Comparison of ENCODE assay signal across 8 cellular contexts in genomic region chr1:6962956-6963915, GRCh38.
DNase-seq lines count a peak whose midpoint lies in the region; ATAC-seq and TF ChIP-seq lines count a peak whose summit lies in the region.

No MANE protein-coding gene starts in this region.

- H3K27ac ChIP-seq in MM.1S (ENCODE audit: low read length): no peak overlapping the region
- H3K27ac ChIP-seq in trophoblast cell (ENCODE audit: low read depth, low read length): no peak overlapping the region

- H4K12ac ChIP-seq in trophoblast cell (ENCODE audit: low read depth, low read length): no peak overlapping the region

- H3K9me2 ChIP-seq in MM.1S (replicated peaks; ENCODE audit: insufficient read depth, low read length): no peaks in the 10 kb centered on the region

- no peak overlapping the region for H3K14ac ChIP-seq in trophoblast cell (ENCODE audit: low read length)

- H3K9me3 ChIP-seq in MM.1S (replicated peaks; ENCODE audit: insufficient read depth, low read length) (no peaks in the 10 kb centered on the region), trophoblast cell (ENCODE audit: insufficient read depth, low read depth, low read length) (peaks cover 2% of the 10 kb centered on the region)

- H4K20me1 ChIP-seq in MM.1S (ENCODE audit: insufficient read depth, low read length): no peaks in the 10 kb centered on the region

- no peak overlapping the region for H2BK12ac ChIP-seq in trophoblast cell (ENCODE audit: low read length)

- no CpG with 5 or more reads among the region's 42 CpGs for WGBS in trophoblast cell (ENCODE audit: extremely low coverage, insufficient coverage, insufficient read length)

- H2BK5ac ChIP-seq in trophoblast cell (ENCODE audit: low read depth, low read length, poor library complexity): no peak overlapping the region

- no peak overlapping the region for H2AK5ac ChIP-seq in trophoblast cell (ENCODE audit: low read length)

- no peak overlapping the region for H3K9ac ChIP-seq in MM.1S (ENCODE audit: low read length)
- H3K9ac ChIP-seq in trophoblast cell (ENCODE audit: low read length): no peak overlapping the region

- peak overlapping the region; percentile 72 for H2AFZ ChIP-seq in MM.1S (ENCODE audit: low read length)
- H2AFZ ChIP-seq in trophoblast cell (ENCODE audit: insufficient read depth, low read length, poor library complexity): no peak overlapping the region

- no peak overlapping the region for H3K23ac ChIP-seq in trophoblast cell (ENCODE audit: low read length)

- H3K79me2 ChIP-seq in MM.1S (ENCODE audit: low read length): no peaks in the 10 kb centered on the region
- H3K79me2 ChIP-seq in trophoblast cell (ENCODE audit: control insufficient read depth, insufficient read depth, low read length, poor library complexity): no peaks in the 10 kb centered on the region

- no peaks in the 10 kb centered on the region for H3F3A ChIP-seq in MM.1S (ENCODE audit: insufficient read depth, low read length)

- no peaks in the 10 kb centered on the region for H3K4me1 ChIP-seq in MM.1S (ENCODE audit: low read length)
- H3K4me1 ChIP-seq in trophoblast cell (ENCODE audit: control insufficient read depth in 1 of 2, insufficient read depth in 2 of 2, low read length in 2 of 2): peaks cover 2 to 5% of the 10 kb centered on the region in 2 experiments

- H3K36me3 ChIP-seq in MM.1S (replicated peaks; ENCODE audit: insufficient read depth, low read length) (no peaks in the 10 kb centered on the region), trophoblast cell (ENCODE audit: control insufficient read depth in 1 of 2, insufficient read depth in 2 of 2, low read length in 2 of 2) (no peaks in the 10 kb centered on the region)

- no peaks in the 10 kb centered on the region for H3K79me1 ChIP-seq in trophoblast cell (ENCODE audit: low read length)

- no peak overlapping the region for H2BK120ac ChIP-seq in trophoblast cell (ENCODE audit: insufficient read depth, low read length, poor library complexity)

- H4K91ac ChIP-seq in trophoblast cell (ENCODE audit: low read depth, low read length): no peak overlapping the region

- H3K4me3 ChIP-seq in MM.1S (ENCODE audit: low read length) (peak overlapping the region; percentile 51), epithelial cell of proximal tubule (ENCODE audit: low read depth, low read length) (peak overlapping the region; percentile 14), trophoblast cell (ENCODE audit: low read depth, low read length) (no peak overlapping the region)

- no peak overlapping the region for H3K18ac ChIP-seq in trophoblast cell (ENCODE audit: low read length)

- no peak overlapping the region for H4K8ac ChIP-seq in trophoblast cell (ENCODE audit: low read depth, low read length)

- ATAC-seq in HG02870 (IDR thresholded peaks at IDR 0.05; ENCODE audit: unreplicated experiment) (no peak), GM18868 (IDR thresholded peaks at IDR 0.05; ENCODE audit: unreplicated experiment) (no peak)

- DNase-seq in AG09319 (ENCODE audit: extremely low read depth, low read depth) (no peak), MM.1S (peak; percentile 72), epithelial cell of proximal tubule (ENCODE audit: low read depth) (no peak), trophoblast cell (no peak), medulla oblongata (ENCODE audit: extremely low spot score) (no peak)
- peak; percentile 90 for DNase-seq in activated CD4-positive, alpha-beta T cell treated with anti-CD3 and anti-CD28 coated beads for 48 hours

- H3K4ac ChIP-seq in trophoblast cell (ENCODE audit: low read depth, low read length): no peak overlapping the region

- H3K27me3 ChIP-seq in MM.1S (replicated peaks; ENCODE audit: insufficient read depth, low read length): peaks cover 51% of the 10 kb centered on the region
- H3K27me3 ChIP-seq in trophoblast cell (ENCODE audit: insufficient read depth, low read length): no peaks in the 10 kb centered on the region

- H3K4me2 ChIP-seq in MM.1S (ENCODE audit: low read depth, low read length): peak overlapping the region; percentile 66; the same call in 1 of the 2 replicates
- peak overlapping the region; percentile 43 for H3K4me2 ChIP-seq in trophoblast cell (ENCODE audit: low read length)

- TF ChIP-seq CTCF in AG09319 (IDR thresholded peaks at IDR 0.05; ENCODE audit: low read depth, low read length) (peak; percentile 3), MM.1S (IDR thresholded peaks at IDR 0.05; ENCODE audit: low read length) (peak; percentile 34), epithelial cell of proximal tubule (conservative IDR thresholded peaks at IDR 0.05; ENCODE audit: low read depth, low read length) (peak; percentile 10)

Comparison
In these comparisons a context has a peak if more than half of its experiments do, and no peak if none do; other contexts are left out.
1. DNase-seq: peak in MM.1S (single experiment) and activated CD4-positive, alpha-beta T cell treated with anti-CD3 and anti-CD28 coated beads for 48 hours (single experiment); none in AG09319 (single experiment), epithelial cell of proximal tubule (single experiment), trophoblast cell (0 of 2) and medulla oblongata (single experiment).
2. Peak in every context shown above with its lines, with median percentiles within 50 percentile points of each other: CTCF ChIP-seq.